In the genomic region with DNA sequence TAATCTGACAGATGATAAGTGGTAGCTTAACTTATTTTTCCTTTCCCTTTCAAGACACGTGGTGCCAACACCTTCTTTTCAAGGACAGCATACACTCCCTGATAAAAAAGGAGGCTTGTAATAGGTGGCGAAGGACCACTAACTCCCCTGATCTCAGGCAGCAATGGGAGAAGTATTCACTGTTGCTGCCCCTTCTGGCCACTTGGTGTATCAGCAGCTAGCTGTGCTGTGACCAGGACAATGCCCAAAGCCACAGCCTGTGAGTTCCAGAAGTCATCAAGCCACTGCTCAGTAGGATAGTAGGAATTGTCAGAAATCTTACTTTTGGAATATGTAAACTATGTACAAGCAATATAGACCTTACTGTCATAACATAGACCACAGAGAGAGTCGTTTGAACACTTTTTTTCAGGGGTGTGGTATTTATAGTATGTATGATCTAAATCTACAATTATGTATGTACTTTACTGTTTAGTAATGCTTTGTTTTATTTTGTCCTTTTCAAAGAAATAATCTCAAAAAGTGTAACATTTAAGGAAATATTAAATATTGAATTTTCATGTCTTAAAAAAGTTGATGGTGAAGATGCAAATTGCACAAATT, we compare ENCODE assay signal across 8 cellular contexts.
DNase-seq lines count a peak whose midpoint lies in the region; ATAC-seq, FAIRE-seq and TF ChIP-seq lines count a peak whose summit lies in the region.

No MANE protein-coding gene starts in this region.

- H3K36me3 ChIP-seq in thoracic aorta, result no peaks in the 10 kb centered on the region

- no peaks in the 10 kb centered on the region for H3K9me3 ChIP-seq in thoracic aorta

- FAIRE-seq in GM19239 (lab: Jason Lieb, UNC) (peak; percentile 53), RCC 7860 (lab: Jason Lieb, UNC) (peak; percentile 54)

- ATAC-seq in HG03175 (IDR thresholded peaks at IDR 0.05; ENCODE audit: unreplicated experiment), result peak; percentile 96
- ATAC-seq in thoracic aorta (ENCODE audit: insufficient number of reproducible peaks, low FRiP score, low read depth), result no peak

- H3K4me1 ChIP-seq in thoracic aorta (ENCODE audit: control insufficient read depth in 1 of 2, low read depth in 2 of 2), result no peaks in the 10 kb centered on the region

- TF ChIP-seq CTCF in fibroblast of the aortic adventitia (IDR thresholded peaks at IDR 0.05; ENCODE audit: insufficient read depth, low read length) (peak; percentile 86), thoracic aorta (IDR thresholded peaks at IDR 0.05) (peak; percentile 26)

- H3K4me3 ChIP-seq in fibroblast of the aortic adventitia (ENCODE audit: low read depth, low read length) (no peak overlapping the region), thoracic aorta (no peak overlapping the region)

- no peaks in the 10 kb centered on the region for H3K27me3 ChIP-seq in thoracic aorta (replicated peaks; ENCODE audit: insufficient read depth)

- peak; percentile 5 for DNase-seq in SIG-M5 treated with dmso at 0.1 percent for 504 hours (lab: John Stamatoyannopoulos, UW; ENCODE audit: unreplicated experiment)
- no peak for DNase-seq in SIG-M5 (lab: John Stamatoyannopoulos, UW)
- DNase-seq in GM19239 (ENCODE audit: insufficient read length, low spot score), result peak; percentile 40
- peak; percentile 34 for DNase-seq in RCC 7860 (ENCODE audit: low spot score)
- peak; percentile 23 for DNase-seq in fibroblast of the aortic adventitia (ENCODE audit: low read depth)
- DNase-seq in thoracic aorta (ENCODE audit: low spot score), result no peak
- DNase-seq in effector CD4-positive, alpha-beta T cell, result no peak

- H3K27ac ChIP-seq in thoracic aorta, result no peak overlapping the region

Comparison
In these comparisons a context has a peak if more than half of its experiments do, and no peak if none do; other contexts are left out.
1. DNase-seq: peak in SIG-M5 treated with dmso at 0.1 percent for 504 hours (single experiment), GM19239 (single experiment), RCC 7860 (single experiment) and fibroblast of the aortic adventitia (single experiment); none in SIG-M5 (single experiment), thoracic aorta (single experiment) and effector CD4-positive, alpha-beta T cell (single experiment).